In the genomic region with DNA sequence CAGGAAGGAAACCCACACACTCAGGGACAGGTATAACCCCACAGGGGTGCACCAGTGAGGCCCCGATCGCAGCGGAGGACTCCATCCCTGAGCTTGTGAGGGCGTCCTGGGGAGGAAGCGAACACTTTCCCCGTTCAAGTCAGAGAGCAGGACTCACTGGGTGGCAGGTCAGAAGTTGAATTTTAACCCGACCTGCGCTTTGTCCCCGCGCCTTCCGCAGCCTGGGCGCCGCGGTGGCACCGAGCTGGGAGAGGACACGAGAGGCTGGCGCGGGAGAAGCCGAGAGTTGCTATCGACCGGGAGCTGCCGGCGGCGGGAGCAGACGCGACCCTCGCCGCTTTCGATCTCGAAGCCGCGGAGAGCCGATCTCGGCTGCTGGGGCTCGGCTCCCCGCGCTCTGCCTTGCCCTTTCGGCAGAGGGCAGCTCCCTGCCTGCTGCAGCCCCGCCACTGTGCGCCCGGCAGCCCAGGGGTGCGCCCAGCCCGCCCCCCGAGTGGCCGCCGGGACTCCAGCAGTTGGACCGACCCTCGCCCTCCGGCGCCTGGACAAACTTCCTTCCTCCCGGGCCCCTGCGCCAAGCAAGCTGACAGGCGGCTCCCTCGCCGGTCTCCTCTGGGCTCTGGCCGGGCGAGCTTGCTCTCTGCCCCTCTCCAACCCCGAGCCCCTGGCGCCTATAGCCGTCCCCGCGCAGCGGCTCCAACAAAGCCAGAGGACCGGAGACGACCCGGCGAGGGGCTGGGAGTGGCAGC, we compare ENCODE assay signal across 1 cellular context.
TF ChIP-seq lines count a peak whose summit lies in the region.

No MANE protein-coding gene starts in this region.

TF ChIP-seq in HepG2, 621 proteins besides CTCF, POLR2A, EP300 and RAD21 (continued from another document and continues in another):
- TF ChIP-seq, protein P1, sequence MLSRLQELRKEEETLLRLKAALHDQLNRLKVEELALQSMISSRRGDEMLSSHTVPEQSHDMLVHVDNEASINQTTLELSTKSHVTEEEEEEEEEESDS (CRISPR knock-in tag; IDR thresholded peaks at IDR 0.05; ENCODE audit: borderline replicate concordance) = no peak
- 0 out of 2 replicates have a peak, but pooled peaks have one; percentile 63 for TF ChIP-seq ZNF850 (CRISPR knock-in tag; conservative IDR thresholded peaks at IDR 0.05)
- TF ChIP-seq, protein P2, sequence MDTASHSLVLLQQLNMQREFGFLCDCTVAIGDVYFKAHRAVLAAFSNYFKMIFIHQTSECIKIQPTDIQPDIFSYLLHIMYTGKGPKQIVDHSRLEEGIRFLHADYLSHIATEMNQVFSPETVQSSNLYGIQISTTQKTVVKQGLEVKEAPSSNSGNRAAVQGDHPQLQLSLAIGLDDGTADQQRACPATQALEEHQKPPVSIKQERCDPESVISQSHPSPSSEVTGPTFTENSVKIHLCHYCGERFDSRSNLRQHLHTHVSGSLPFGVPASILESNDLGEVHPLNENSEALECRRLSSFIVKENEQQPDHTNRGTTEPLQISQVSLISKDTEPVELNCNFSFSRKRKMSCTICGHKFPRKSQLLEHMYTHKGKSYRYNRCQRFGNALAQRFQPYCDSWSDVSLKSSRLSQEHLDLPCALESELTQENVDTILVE (CRISPR knock-in tag; IDR thresholded peaks at IDR 0.05) = 0 out of 2 replicates have a peak, but pooled peaks have one; percentile 19
- TF ChIP-seq TOE1 (CRISPR knock-in tag; IDR thresholded peaks at IDR 0.05) = no peak
- peak; percentile 64 for TF ChIP-seq HNF4A (CRISPR knock-in tag; IDR thresholded peaks at IDR 0.05)
- TF ChIP-seq, protein P3, sequence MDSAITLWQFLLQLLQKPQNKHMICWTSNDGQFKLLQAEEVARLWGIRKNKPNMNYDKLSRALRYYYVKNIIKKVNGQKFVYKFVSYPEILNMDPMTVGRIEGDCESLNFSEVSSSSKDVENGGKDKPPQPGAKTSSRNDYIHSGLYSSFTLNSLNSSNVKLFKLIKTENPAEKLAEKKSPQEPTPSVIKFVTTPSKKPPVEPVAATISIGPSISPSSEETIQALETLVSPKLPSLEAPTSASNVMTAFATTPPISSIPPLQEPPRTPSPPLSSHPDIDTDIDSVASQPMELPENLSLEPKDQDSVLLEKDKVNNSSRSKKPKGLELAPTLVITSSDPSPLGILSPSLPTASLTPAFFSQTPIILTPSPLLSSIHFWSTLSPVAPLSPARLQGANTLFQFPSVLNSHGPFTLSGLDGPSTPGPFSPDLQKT (CRISPR knock-in tag; IDR thresholded peaks at IDR 0.05; ENCODE audit: borderline replicate concordance) = no peak
- TF ChIP-seq ZNF382 (CRISPR knock-in tag; IDR thresholded peaks at IDR 0.05; ENCODE audit: borderline replicate concordance) = no peak
- TF ChIP-seq, protein P4, sequence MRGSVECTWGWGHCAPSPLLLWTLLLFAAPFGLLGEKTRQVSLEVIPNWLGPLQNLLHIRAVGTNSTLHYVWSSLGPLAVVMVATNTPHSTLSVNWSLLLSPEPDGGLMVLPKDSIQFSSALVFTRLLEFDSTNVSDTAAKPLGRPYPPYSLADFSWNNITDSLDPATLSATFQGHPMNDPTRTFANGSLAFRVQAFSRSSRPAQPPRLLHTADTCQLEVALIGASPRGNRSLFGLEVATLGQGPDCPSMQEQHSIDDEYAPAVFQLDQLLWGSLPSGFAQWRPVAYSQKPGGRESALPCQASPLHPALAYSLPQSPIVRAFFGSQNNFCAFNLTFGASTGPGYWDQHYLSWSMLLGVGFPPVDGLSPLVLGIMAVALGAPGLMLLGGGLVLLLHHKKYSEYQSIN (CRISPR knock-in tag; IDR thresholded peaks at IDR 0.05; ENCODE audit: borderline replicate concordance) = no peak
- no peak for TF ChIP-seq TMF1 (CRISPR knock-in tag; IDR thresholded peaks at IDR 0.05; ENCODE audit: low read depth)
- TF ChIP-seq KLF12 (CRISPR knock-in tag; IDR thresholded peaks at IDR 0.05; ENCODE audit: borderline replicate concordance) = no peak; the same call in 1 of the 2 replicates
- TF ChIP-seq, protein P5, sequence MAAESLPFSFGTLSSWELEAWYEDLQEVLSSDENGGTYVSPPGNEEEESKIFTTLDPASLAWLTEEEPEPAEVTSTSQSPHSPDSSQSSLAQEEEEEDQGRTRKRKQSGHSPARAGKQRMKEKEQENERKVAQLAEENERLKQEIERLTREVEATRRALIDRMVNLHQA (CRISPR knock-in tag; IDR thresholded peaks at IDR 0.05) = no peak
- TF ChIP-seq ZNF24 (IDR thresholded peaks at IDR 0.05) = no peak
- peak; percentile 76 for TF ChIP-seq NCOA1 (CRISPR knock-in tag; IDR thresholded peaks at IDR 0.05)
- TF ChIP-seq PHF21A (CRISPR knock-in tag; IDR thresholded peaks at IDR 0.05) = no peak; the same call in 1 of the 2 replicates
- TF ChIP-seq, protein P6, sequence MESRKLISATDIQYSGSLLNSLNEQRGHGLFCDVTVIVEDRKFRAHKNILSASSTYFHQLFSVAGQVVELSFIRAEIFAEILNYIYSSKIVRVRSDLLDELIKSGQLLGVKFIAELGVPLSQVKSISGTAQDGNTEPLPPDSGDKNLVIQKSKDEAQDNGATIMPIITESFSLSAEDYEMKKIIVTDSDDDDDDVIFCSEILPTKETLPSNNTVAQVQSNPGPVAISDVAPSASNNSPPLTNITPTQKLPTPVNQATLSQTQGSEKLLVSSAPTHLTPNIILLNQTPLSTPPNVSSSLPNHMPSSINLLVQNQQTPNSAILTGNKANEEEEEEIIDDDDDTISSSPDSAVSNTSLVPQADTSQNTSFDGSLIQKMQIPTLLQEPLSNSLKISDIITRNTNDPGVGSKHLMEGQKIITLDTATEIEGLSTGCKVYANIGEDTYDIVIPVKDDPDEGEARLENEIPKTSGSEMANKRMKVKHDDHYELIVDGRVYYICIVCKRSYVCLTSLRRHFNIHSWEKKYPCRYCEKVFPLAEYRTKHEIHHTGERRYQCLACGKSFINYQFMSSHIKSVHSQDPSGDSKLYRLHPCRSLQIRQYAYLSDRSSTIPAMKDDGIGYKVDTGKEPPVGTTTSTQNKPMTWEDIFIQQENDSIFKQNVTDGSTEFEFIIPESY (CRISPR knock-in tag; IDR thresholded peaks at IDR 0.05) = peak; percentile 17; the same call in 1 of the 2 replicates
- TF ChIP-seq ZFY (CRISPR knock-in tag; IDR thresholded peaks at IDR 0.05) = peak; percentile 57
- peak; percentile 82 for TF ChIP-seq HDAC1 (CRISPR knock-in tag; IDR thresholded peaks at IDR 0.05)
- no peak for TF ChIP-seq SP2 (CRISPR knock-in tag; IDR thresholded peaks at IDR 0.05)
- peak; percentile 72 for TF ChIP-seq HOXD1 (CRISPR knock-in tag; IDR thresholded peaks at IDR 0.05)
- no peak for TF ChIP-seq JUNB (CRISPR knock-in tag; IDR thresholded peaks at IDR 0.05; ENCODE audit: borderline replicate concordance)
- peak; percentile 53; the same call in 1 of the 2 replicates for TF ChIP-seq ZNF331 (CRISPR knock-in tag; IDR thresholded peaks at IDR 0.05)
- TF ChIP-seq RAD51 (IDR thresholded peaks at IDR 0.05; ENCODE audit: borderline replicate concordance) = no peak
- peak; percentile 87 for TF ChIP-seq CCDC6 (CRISPR knock-in tag; IDR thresholded peaks at IDR 0.05)
- TF ChIP-seq NR2F1 (CRISPR knock-in tag; IDR thresholded peaks at IDR 0.05) = 0 out of 4 replicates have a peak, but pooled peaks of 1 of the 2 experiments have one; percentile 16
- peak; percentile 84 for TF ChIP-seq TAF1 (CRISPR knock-in tag; IDR thresholded peaks at IDR 0.05)
- peak; percentile 37; the same call in 1 of the 2 replicates for TF ChIP-seq FOSL2 (CRISPR knock-in tag; IDR thresholded peaks at IDR 0.05)
- TF ChIP-seq NCOR1 (IDR thresholded peaks at IDR 0.05; ENCODE audit: borderline replicate concordance, low read length) = no peak
- peak; percentile 61; the same call in 1 of the 2 replicates for TF ChIP-seq FOXO1 (CRISPR knock-in tag; IDR thresholded peaks at IDR 0.05)
- no peak for TF ChIP-seq EHMT2 (IDR thresholded peaks at IDR 0.05; ENCODE audit: borderline replicate concordance, low read depth, low read length)
- TF ChIP-seq ZNF343 (CRISPR knock-in tag; IDR thresholded peaks at IDR 0.05) = peak; percentile 64; the same call in 1 of the 2 replicates
- TF ChIP-seq BHLHE40 (IDR thresholded peaks at IDR 0.05; ENCODE audit: low read length) = no peak
- TF ChIP-seq, protein P7, sequence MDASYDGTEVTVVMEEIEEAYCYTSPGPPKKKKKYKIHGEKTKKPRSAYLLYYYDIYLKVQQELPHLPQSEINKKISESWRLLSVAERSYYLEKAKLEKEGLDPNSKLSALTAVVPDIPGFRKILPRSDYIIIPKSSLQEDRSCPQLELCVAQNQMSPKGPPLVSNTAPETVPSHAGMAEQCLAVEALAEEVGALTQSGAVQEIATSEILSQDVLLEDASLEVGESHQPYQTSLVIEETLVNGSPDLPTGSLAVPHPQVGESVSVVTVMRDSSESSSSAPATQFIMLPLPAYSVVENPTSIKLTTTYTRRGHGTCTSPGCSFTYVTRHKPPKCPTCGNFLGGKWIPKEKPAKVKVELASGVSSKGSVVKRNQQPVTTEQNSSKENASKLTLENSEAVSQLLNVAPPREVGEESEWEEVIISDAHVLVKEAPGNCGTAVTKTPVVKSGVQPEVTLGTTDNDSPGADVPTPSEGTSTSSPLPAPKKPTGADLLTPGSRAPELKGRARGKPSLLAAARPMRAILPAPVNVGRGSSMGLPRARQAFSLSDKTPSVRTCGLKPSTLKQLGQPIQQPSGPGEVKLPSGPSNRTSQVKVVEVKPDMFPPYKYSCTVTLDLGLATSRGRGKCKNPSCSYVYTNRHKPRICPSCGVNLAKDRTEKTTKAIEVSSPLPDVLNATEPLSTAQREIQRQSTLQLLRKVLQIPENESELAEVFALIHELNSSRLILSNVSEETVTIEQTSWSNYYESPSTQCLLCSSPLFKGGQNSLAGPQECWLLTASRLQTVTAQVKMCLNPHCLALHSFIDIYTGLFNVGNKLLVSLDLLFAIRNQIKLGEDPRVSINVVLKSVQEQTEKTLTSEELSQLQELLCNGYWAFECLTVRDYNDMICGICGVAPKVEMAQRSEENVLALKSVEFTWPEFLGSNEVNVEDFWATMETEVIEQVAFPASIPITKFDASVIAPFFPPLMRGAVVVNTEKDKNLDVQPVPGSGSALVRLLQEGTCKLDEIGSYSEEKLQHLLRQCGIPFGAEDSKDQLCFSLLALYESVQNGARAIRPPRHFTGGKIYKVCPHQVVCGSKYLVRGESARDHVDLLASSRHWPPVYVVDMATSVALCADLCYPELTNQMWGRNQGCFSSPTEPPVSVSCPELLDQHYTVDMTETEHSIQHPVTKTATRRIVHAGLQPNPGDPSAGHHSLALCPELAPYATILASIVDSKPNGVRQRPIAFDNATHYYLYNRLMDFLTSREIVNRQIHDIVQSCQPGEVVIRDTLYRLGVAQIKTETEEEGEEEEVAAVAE (CRISPR knock-in tag; IDR thresholded peaks at IDR 0.05; ENCODE audit: borderline replicate concordance) = no peak
- TF ChIP-seq PHF8 (CRISPR knock-in tag; IDR thresholded peaks at IDR 0.05) = 0 out of 2 replicates have a peak, but pooled peaks have one; percentile 67
- TF ChIP-seq, protein P8, sequence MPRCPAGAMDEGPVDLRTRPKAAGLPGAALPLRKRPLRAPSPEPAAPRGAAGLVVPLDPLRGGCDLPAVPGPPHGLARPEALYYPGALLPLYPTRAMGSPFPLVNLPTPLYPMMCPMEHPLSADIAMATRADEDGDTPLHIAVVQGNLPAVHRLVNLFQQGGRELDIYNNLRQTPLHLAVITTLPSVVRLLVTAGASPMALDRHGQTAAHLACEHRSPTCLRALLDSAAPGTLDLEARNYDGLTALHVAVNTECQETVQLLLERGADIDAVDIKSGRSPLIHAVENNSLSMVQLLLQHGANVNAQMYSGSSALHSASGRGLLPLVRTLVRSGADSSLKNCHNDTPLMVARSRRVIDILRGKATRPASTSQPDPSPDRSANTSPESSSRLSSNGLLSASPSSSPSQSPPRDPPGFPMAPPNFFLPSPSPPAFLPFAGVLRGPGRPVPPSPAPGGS (CRISPR knock-in tag; IDR thresholded peaks at IDR 0.05) = peak; percentile 77
- TF ChIP-seq, protein P9, sequence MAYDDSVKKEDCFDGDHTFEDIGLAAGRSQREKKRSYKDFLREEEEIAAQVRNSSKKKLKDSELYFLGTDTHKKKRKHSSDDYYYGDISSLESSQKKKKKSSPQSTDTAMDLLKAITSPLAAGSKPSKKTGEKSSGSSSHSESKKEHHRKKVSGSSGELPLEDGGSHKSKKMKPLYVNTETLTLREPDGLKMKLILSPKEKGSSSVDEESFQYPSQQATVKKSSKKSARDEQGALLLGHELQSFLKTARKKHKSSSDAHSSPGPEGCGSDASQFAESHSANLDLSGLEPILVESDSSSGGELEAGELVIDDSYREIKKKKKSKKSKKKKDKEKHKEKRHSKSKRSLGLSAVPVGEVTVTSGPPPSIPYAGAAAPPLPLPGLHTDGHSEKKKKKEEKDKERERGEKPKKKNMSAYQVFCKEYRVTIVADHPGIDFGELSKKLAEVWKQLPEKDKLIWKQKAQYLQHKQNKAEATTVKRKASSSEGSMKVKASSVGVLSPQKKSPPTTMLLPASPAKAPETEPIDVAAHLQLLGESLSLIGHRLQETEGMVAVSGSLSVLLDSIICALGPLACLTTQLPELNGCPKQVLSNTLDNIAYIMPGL (CRISPR knock-in tag; IDR thresholded peaks at IDR 0.05; ENCODE audit: borderline replicate concordance in 1 of 2, low read depth in 1 of 2) = peak; percentile 56 to 81; a peak in 3 of 4 replicates
- TF ChIP-seq RCOR2 (CRISPR knock-in tag; IDR thresholded peaks at IDR 0.05) = peak; percentile 35; the same call in 1 of the 2 replicates
- TF ChIP-seq, protein P10, sequence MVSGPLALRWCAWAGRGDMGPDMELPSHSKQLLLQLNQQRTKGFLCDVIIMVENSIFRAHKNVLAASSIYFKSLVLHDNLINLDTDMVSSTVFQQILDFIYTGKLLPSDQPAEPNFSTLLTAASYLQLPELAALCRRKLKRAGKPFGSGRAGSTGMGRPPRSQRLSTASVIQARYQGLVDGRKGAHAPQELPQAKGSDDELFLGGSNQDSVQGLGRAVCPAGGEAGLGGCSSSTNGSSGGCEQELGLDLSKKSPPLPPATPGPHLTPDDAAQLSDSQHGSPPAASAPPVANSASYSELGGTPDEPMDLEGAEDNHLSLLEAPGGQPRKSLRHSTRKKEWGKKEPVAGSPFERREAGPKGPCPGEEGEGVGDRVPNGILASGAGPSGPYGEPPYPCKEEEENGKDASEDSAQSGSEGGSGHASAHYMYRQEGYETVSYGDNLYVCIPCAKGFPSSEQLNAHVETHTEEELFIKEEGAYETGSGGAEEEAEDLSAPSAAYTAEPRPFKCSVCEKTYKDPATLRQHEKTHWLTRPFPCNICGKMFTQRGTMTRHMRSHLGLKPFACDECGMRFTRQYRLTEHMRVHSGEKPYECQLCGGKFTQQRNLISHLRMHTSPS (CRISPR knock-in tag; IDR thresholded peaks at IDR 0.05; ENCODE audit: low read depth) = peak; percentile 82
- TF ChIP-seq, protein P11, sequence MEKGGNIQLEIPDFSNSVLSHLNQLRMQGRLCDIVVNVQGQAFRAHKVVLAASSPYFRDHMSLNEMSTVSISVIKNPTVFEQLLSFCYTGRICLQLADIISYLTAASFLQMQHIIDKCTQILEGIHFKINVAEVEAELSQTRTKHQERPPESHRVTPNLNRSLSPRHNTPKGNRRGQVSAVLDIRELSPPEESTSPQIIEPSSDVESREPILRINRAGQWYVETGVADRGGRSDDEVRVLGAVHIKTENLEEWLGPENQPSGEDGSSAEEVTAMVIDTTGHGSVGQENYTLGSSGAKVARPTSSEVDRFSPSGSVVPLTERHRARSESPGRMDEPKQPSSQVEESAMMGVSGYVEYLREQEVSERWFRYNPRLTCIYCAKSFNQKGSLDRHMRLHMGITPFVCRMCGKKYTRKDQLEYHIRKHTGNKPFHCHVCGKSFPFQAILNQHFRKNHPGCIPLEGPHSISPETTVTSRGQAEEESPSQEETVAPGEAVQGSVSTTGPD (CRISPR knock-in tag; IDR thresholded peaks at IDR 0.05) = no peak
- TF ChIP-seq GZF1 (CRISPR knock-in tag; IDR thresholded peaks at IDR 0.05) = peak; percentile 49; the same call in 1 of the 2 replicates
- TF ChIP-seq SIX1 (CRISPR knock-in tag; IDR thresholded peaks at IDR 0.05; ENCODE audit: borderline replicate concordance) = no peak
- TF ChIP-seq DPF2 (CRISPR knock-in tag; IDR thresholded peaks at IDR 0.05; ENCODE audit: borderline replicate concordance, low read depth) = no peak
- no peak for TF ChIP-seq FIP1L1 (IDR thresholded peaks at IDR 0.05; ENCODE audit: borderline replicate concordance, insufficient read depth, low read depth, low read length)
- peak; percentile 58; the same call in 1 of the 2 replicates for TF ChIP-seq ZMYM3 (CRISPR knock-in tag; IDR thresholded peaks at IDR 0.05)
- peak; percentile 36; the same call in 1 of the 2 replicates for TF ChIP-seq ZNF768 (CRISPR knock-in tag; IDR thresholded peaks at IDR 0.05)
